Comparison of ENCODE assay signal across 7 cellular contexts in the genomic region with DNA sequence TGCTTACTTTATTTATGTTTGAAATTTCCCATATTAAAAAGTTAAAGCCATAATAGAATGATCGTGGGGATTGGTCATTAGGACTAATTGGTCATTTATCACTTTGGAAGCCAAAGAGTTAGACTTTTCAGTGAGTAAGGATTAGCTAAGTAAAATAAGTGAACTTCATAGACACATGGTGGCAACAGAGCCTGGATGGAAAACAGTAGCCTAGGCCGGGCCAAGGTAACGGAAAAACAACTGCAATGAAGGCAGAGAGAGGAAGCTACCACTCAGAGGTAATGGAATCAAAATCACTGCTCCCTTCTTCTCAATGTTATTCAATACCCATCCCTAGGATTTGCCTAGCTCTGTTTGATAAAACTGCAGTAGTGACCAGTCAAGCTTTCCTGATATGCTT. TPM values are rescaled to one million over a fixed set of nuclear protein-coding genes. Genes with fewer than 3 reads are reported as not detected.
"Had no signal": no experiment of that assay in that cellular context is flagged by ENCODE, and none has a peak within 500 bp of the region (broad histone marks: within the 10 kb centered on the region; RNA-seq: fewer than 3 reads in every experiment).

No MANE protein-coding gene starts in this region.

- ATAC-seq: HepG2, K562 had no signal

- H3K4me3 ChIP-seq: K562 had no signal

- H3K4me3 Mint-ChIP-seq: IgD-negative memory B cell had no signal

- H3K9me3 Mint-ChIP-seq: IgD-negative memory B cell had no signal

- H3K36me3 Mint-ChIP-seq: IgD-negative memory B cell had no signal

- DNase-seq: IMR-90, KBM-7 had no signal

- H3K27ac Mint-ChIP-seq: IgD-negative memory B cell had no signal

- H3K27ac ChIP-seq: HL-60 had no signal

RNA-seq across cellular contexts. Expression of a gene that starts 4.1 kb away (rescaled TPM):
- total RNA-seq: HepG2, HT-29, IMR-90, K562 had no signal
- polyA plus RNA-seq: HepG2, IgD-negative memory B cell, IMR-90, K562 had no signal
